ENCODE assay signal across 15 cellular contexts in the genomic region with DNA sequence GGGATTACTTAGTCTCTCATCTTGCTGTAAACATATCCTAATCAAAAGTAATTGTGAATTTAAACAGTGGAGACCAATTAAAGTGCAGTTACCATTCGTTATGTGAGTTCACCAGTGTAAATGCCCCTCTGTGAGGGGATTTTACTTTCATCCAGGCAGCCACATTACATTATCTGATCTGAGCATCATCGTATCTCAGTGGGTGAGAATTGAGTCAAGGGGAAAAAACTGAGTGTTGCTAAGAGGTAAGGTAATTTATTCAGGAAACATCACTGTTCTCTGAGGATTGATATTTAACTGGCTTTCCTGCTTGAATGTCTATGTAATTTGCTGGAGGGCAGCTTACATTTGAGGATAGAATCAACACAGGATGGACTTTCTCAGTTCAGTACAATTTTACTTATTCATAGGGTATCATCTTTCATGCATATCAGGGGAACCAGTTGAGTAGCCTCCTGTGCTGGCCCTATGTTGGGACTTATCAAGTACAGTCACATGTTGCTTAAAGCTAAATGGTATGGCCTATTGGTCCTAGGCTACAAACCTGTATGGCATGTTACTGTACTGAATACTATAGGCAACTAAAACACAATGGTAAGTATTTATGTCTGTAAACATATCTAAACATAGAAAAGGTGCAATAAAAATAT.
DNase-seq lines count a peak whose midpoint lies in the region; ATAC-seq and TF ChIP-seq lines count a peak whose summit lies in the region.
"Had no signal": no experiment of that assay in that cellular context is flagged by ENCODE, and none has a peak within 500 bp of the region (broad histone marks: within the 10 kb centered on the region; RNA-seq: fewer than 3 reads in every experiment).

No MANE protein-coding gene starts in this region.

- no peaks in the 10 kb centered on the region for H3K9me3 Mint-ChIP-seq in activated CD8-positive, alpha-beta T cell treated with anti-CD3 and anti-CD28 coated beads for 36 hours
- no peaks in the 10 kb centered on the region for H3K9me3 Mint-ChIP-seq in activated CD8-positive, alpha-beta T cell treated with anti-CD3 and anti-CD28 coated beads, Interleukin-2, amount 10 ng/mL, durations not matched to agents 7 days and 5 days (ENCODE audit: insufficient read depth)
- no peaks in the 10 kb centered on the region for H3K9me3 Mint-ChIP-seq in stimulated activated naive B cell treated with anti-CD40 and anti-IgM and Interleukin-4, amounts not matched to agents 10 μg/mL and 1 μg/mL and 100 μg/mL, for 72 hours
- H3K9me3 Mint-ChIP-seq: activated naive CD8-positive, alpha-beta T cell treated with anti-CD3 and anti-CD28 coated beads, Interleukin-2, amount 10 ng/mL, durations not matched to agents 7 days and 5 days; central memory CD8-positive, alpha-beta T cell had no signal

- no peak for TF ChIP-seq CTCF in activated CD8-positive, alpha-beta T cell treated with anti-CD3 and anti-CD28 coated beads for 36 hours (IDR thresholded peaks at IDR 0.05)

- H3K4me3 Mint-ChIP-seq in activated CD8-positive, alpha-beta T cell treated with anti-CD3 and anti-CD28 coated beads for 36 hours, result no peak overlapping the region
- no peak overlapping the region for H3K4me3 Mint-ChIP-seq in activated CD8-positive, alpha-beta T cell treated with anti-CD3 and anti-CD28 coated beads, Interleukin-2, amount 10 ng/mL, durations not matched to agents 7 days and 5 days
- H3K4me3 Mint-ChIP-seq in stimulated activated naive B cell treated with anti-CD40 and anti-IgM and Interleukin-4, amounts not matched to agents 10 μg/mL and 1 μg/mL and 100 μg/mL, for 72 hours, result no peak overlapping the region
- H3K4me3 Mint-ChIP-seq: activated naive CD8-positive, alpha-beta T cell treated with anti-CD3 and anti-CD28 coated beads, Interleukin-2, amount 10 ng/mL, durations not matched to agents 7 days and 5 days; central memory CD8-positive, alpha-beta T cell had no signal

- intact Hi-C loops in activated CD8-positive, alpha-beta T cell treated with anti-CD3 and anti-CD28 coated beads for 36 hours (cut with micrococcal nuclease), result no loop called here

- no peak overlapping the region for H3K27ac Mint-ChIP-seq in activated CD8-positive, alpha-beta T cell treated with anti-CD3 and anti-CD28 coated beads for 36 hours
- no peak overlapping the region for H3K27ac Mint-ChIP-seq in activated CD8-positive, alpha-beta T cell treated with anti-CD3 and anti-CD28 coated beads, Interleukin-2, amount 10 ng/mL, durations not matched to agents 7 days and 5 days
- H3K27ac Mint-ChIP-seq in stimulated activated naive B cell treated with anti-CD40 and anti-IgM and Interleukin-4, amounts not matched to agents 10 μg/mL and 1 μg/mL and 100 μg/mL, for 72 hours, result no peak overlapping the region
- H3K27ac Mint-ChIP-seq: activated naive CD8-positive, alpha-beta T cell treated with anti-CD3 and anti-CD28 coated beads, Interleukin-2, amount 10 ng/mL, durations not matched to agents 7 days and 5 days had no signal

- H3K36me3 Mint-ChIP-seq in activated CD8-positive, alpha-beta T cell treated with anti-CD3 and anti-CD28 coated beads for 36 hours (ENCODE audit: low read depth), result no peaks in the 10 kb centered on the region
- peaks cover 2% of the 10 kb centered on the region for H3K36me3 Mint-ChIP-seq in activated CD8-positive, alpha-beta T cell treated with anti-CD3 and anti-CD28 coated beads, Interleukin-2, amount 10 ng/mL, durations not matched to agents 7 days and 5 days (ENCODE audit: low read depth)
- H3K36me3 Mint-ChIP-seq in stimulated activated naive B cell treated with anti-CD40 and anti-IgM and Interleukin-4, amounts not matched to agents 10 μg/mL and 1 μg/mL and 100 μg/mL, for 72 hours, result no peaks in the 10 kb centered on the region
- H3K36me3 Mint-ChIP-seq: activated naive CD8-positive, alpha-beta T cell treated with anti-CD3 and anti-CD28 coated beads, Interleukin-2, amount 10 ng/mL, durations not matched to agents 7 days and 5 days had no signal

- POLR2A ChIA-PET in activated CD8-positive, alpha-beta T cell treated with anti-CD3 and anti-CD28 coated beads for 36 hours (lab: Charles Lee), result no interaction called here
- POLR2A ChIA-PET in activated CD8-positive, alpha-beta T cell treated with anti-CD3 and anti-CD28 coated beads, Interleukin-2, amount 10 ng/mL, durations not matched to agents 7 days and 5 days (lab: Charles Lee), result no interaction called here

- CTCF ChIA-PET in activated CD8-positive, alpha-beta T cell treated with anti-CD3 and anti-CD28 coated beads for 36 hours (lab: Charles Lee), result interaction anchor here (0.7 to 2.4 kb wide), 3 partner anchors 11 to 25 kb away, joined by 3 to 8 read pairs (median 7); no protein-coding TSS in a partner anchor
- CTCF ChIA-PET in activated CD8-positive, alpha-beta T cell treated with anti-CD3 and anti-CD28 coated beads, Interleukin-2, amount 10 ng/mL, durations not matched to agents 7 days and 5 days (lab: Charles Lee), result interaction anchor here (1.1 to 1.4 kb wide), 3 partner anchors 25 to 607 kb away, joined by 3 to 5 read pairs (median 4); no protein-coding TSS in a partner anchor

- H3K27me3 Mint-ChIP-seq in activated CD8-positive, alpha-beta T cell treated with anti-CD3 and anti-CD28 coated beads for 36 hours, result no peaks in the 10 kb centered on the region
- H3K27me3 Mint-ChIP-seq in activated CD8-positive, alpha-beta T cell treated with anti-CD3 and anti-CD28 coated beads, Interleukin-2, amount 10 ng/mL, durations not matched to agents 7 days and 5 days (ENCODE audit: low read depth), result peaks cover 2% of the 10 kb centered on the region
- H3K27me3 Mint-ChIP-seq in stimulated activated naive B cell treated with anti-CD40 and anti-IgM and Interleukin-4, amounts not matched to agents 10 μg/mL and 1 μg/mL and 100 μg/mL, for 72 hours, result no peaks in the 10 kb centered on the region

- ATAC-seq in activated CD8-positive, alpha-beta T cell treated with anti-CD3 and anti-CD28 coated beads for 36 hours, result peak; percentile 77
- no peak for ATAC-seq in activated CD8-positive, alpha-beta T cell treated with anti-CD3 and anti-CD28 coated beads, Interleukin-2, amount 10 ng/mL, durations not matched to agents 7 days and 5 days
- peak; percentile 68 for ATAC-seq in HG02642 (IDR thresholded peaks at IDR 0.05; ENCODE audit: poor library complexity, unreplicated experiment)
- peak; percentile 69 to 90 for ATAC-seq in stimulated activated naive B cell treated with anti-CD40 and anti-IgM and Interleukin-4, amounts not matched to agents 10 μg/mL and 1 μg/mL and 100 μg/mL, for 72 hours (replicated peaks)

- H3K4me1 Mint-ChIP-seq in activated CD8-positive, alpha-beta T cell treated with anti-CD3 and anti-CD28 coated beads for 36 hours (ENCODE audit: low read depth), result peaks cover 13% of the 10 kb centered on the region
- no peaks in the 10 kb centered on the region for H3K4me1 Mint-ChIP-seq in activated CD8-positive, alpha-beta T cell treated with anti-CD3 and anti-CD28 coated beads, Interleukin-2, amount 10 ng/mL, durations not matched to agents 7 days and 5 days (ENCODE audit: low read depth)
- no peaks in the 10 kb centered on the region for H3K4me1 Mint-ChIP-seq in stimulated activated naive B cell treated with anti-CD40 and anti-IgM and Interleukin-4, amounts not matched to agents 10 μg/mL and 1 μg/mL and 100 μg/mL, for 72 hours
- H3K4me1 Mint-ChIP-seq: activated naive CD8-positive, alpha-beta T cell treated with anti-CD3 and anti-CD28 coated beads, Interleukin-2, amount 10 ng/mL, durations not matched to agents 7 days and 5 days; central memory CD8-positive, alpha-beta T cell had no signal

- DNase-seq in activated CD8-positive, alpha-beta T cell treated with anti-CD3 and anti-CD28 coated beads for 36 hours, result no peak
- no peak for DNase-seq in activated CD8-positive, alpha-beta T cell treated with anti-CD3 and anti-CD28 coated beads, Interleukin-2, amount 10 ng/mL, durations not matched to agents 7 days and 5 days
- DNase-seq in OCI-M2 (lab: John Stamatoyannopoulos, UW; ENCODE audit: unreplicated experiment), result peak; percentile 27
- DNase-seq in stimulated activated naive B cell treated with anti-CD40 and anti-IgM and Interleukin-4, amounts not matched to agents 10 μg/mL and 1 μg/mL and 100 μg/mL, for 72 hours, result no peak
- DNase-seq in stimulated activated naive CD4-positive, alpha-beta T cell treated with Interleukin-2 at 50 U/mL for 16 hours (lab: John Stamatoyannopoulos, UW), result no peak
- no peak for DNase-seq in HUDEP-2 (lab: John Stamatoyannopoulos, UW; ENCODE audit: unreplicated experiment in 76 of 76)
- no peak for DNase-seq in NCI-H1092 treated with DMSO at 0.1 percent for 48 hours (lab: John Stamatoyannopoulos, UW)
- DNase-seq: activated CD8-positive, alpha-beta memory T cell treated with anti-CD3 and anti-CD28 coated beads for 24 hours; activated naive CD8-positive, alpha-beta T cell treated with anti-CD3 and anti-CD28 coated beads, Interleukin-2, amount 10 ng/mL, durations not matched to agents 7 days and 5 days; GOT3; head of caudate nucleus; MV-4-11; NCI-H510A had no signal
